In the genomic region with DNA sequence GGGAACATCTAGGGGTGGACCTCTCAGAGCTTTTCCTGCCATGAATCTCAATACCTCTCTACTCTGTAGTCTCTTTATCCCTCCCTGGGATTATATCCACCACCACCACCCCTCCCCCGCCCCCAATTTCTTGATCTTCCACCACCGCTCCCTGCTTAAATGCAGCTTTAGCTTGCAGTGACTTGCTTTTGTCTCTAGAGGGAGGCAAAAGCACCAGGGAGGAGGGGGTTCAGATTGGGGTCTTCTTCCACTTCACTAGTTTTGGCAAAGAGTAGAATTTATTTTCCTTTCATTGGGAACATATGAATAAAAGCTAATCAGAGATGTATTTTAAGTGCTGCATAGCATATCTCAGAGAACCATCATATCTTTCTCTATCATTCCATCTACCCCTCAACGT, we compare ENCODE assay signal across 1 cellular context.
TF ChIP-seq lines count a peak whose summit lies in the region.

No MANE protein-coding gene starts in this region.

TF ChIP-seq in HepG2, 621 proteins besides CTCF, POLR2A, EP300 and RAD21:
- TF ChIP-seq ZFY (CRISPR knock-in tag; IDR thresholded peaks at IDR 0.05) (no peak), SMYD3 (CRISPR knock-in tag; IDR thresholded peaks at IDR 0.05) (no peak), PHB2 (IDR thresholded peaks at IDR 0.05; ENCODE audit: partially characterized antibody) (no peak), ZNF773 (CRISPR knock-in tag; IDR thresholded peaks at IDR 0.05; ENCODE audit: borderline replicate concordance) (no peak), ZMYM2 (CRISPR knock-in tag; IDR thresholded peaks at IDR 0.05) (no peak), STAG1 (CRISPR knock-in tag; IDR thresholded peaks at IDR 0.05) (0 out of 2 replicates have a peak, but pooled peaks have one; percentile 6)
- TF ChIP-seq, protein P1, sequence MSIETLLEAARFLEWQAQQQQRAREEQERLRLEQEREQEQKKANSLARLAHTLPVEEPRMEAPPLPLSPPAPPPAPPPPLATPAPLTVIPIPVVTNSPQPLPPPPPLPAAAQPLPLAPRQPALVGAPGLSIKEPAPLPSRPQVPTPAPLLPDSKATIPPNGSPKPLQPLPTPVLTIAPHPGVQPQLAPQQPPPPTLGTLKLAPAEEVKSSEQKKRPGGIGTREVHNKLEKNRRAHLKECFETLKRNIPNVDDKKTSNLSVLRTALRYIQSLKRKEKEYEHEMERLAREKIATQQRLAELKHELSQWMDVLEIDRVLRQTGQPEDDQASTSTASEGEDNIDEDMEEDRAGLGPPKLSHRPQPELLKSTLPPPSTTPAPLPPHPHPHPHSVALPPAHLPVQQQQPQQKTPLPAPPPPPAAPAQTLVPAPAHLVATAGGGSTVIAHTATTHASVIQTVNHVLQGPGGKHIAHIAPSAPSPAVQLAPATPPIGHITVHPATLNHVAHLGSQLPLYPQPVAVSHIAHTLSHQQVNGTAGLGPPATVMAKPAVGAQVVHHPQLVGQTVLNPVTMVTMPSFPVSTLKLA (IDR thresholded peaks at IDR 0.05) = no peak
